11 cellular contexts compared by ENCODE assay signal in genomic region chr17:82440991-82441627, GRCh38. TPM values are rescaled to one million over a fixed set of nuclear protein-coding genes. Genes with fewer than 3 reads are reported as not detected.
DNase-seq lines count a peak whose midpoint lies in the region; ATAC-seq and TF ChIP-seq lines count a peak whose summit lies in the region.
"Had no signal": no experiment of that assay in that cellular context is flagged by ENCODE, and none has a peak within 500 bp of the region (broad histone marks: within the 10 kb centered on the region; RNA-seq: fewer than 3 reads in every experiment).

No MANE protein-coding gene starts in this region.

- ATAC-seq in HG03571 (IDR thresholded peaks at IDR 0.05; ENCODE audit: unreplicated experiment) (no peak), GM18861 (IDR thresholded peaks at IDR 0.05; ENCODE audit: unreplicated experiment) (no peak)

- H3K4me1 Mint-ChIP-seq in activated T-cell treated with anti-CD3 and anti-CD28 coated beads, Interleukin-2, amount 50 U/mL, for 24 hours (ENCODE audit: low read depth) = peaks cover 5% of the 10 kb centered on the region

- H3K27me3 Mint-ChIP-seq in activated T-cell treated with anti-CD3 and anti-CD28 coated beads, Interleukin-2, amount 50 U/mL, for 24 hours = no peaks in the 10 kb centered on the region
- H3K27me3 Mint-ChIP-seq: CD4-positive, CD25-positive, alpha-beta regulatory T cell had no signal

- TF ChIP-seq POLR2A in testis (IDR thresholded peaks at IDR 0.05) = no peak

- H3K79me1 ChIP-seq in mesendoderm (ENCODE audit: low read length) = no peaks in the 10 kb centered on the region

- no peak overlapping the region for H3K4me2 ChIP-seq in mesendoderm (ENCODE audit: low read length)

- intact Hi-C loops in head of caudate nucleus (cut with DNase I) (no loop called here), testis (cut with DNase I; ENCODE audit: low total_unique reads) (no loop called here)

- H3K27ac Mint-ChIP-seq in activated T-cell treated with anti-CD3 and anti-CD28 coated beads, Interleukin-2, amount 50 U/mL, for 24 hours = peak overlapping the region; percentile 71
- H3K27ac Mint-ChIP-seq: activated T-helper 2 cell treated with anti-CD3 and anti-CD28 coated beads, Interferon-gamma antibody, Interleukin-2, Interleukin-4, amounts not matched to agents 10 μg/mL and 5 μg/mL and 100 μg/mL, durations not matched to agents 14 hours and 24 hours and 36 hours had no signal

- H3K4ac ChIP-seq in mesendoderm (ENCODE audit: low read depth, low read length) = no peak overlapping the region

- H3K9me3 ChIP-seq in testis = no peaks in the 10 kb centered on the region
- H3K9me3 ChIP-seq: ovary had no signal

- H3K23ac ChIP-seq in mesendoderm (ENCODE audit: low read length) = no peak overlapping the region

- H3K36me3 ChIP-seq in testis (ENCODE audit: low read depth, missing control alignments) (no peaks in the 10 kb centered on the region), mesendoderm (ENCODE audit: control insufficient read depth, insufficient read depth, low read length) (no peaks in the 10 kb centered on the region)
- H3K36me3 ChIP-seq: ovary had no signal

- no peak overlapping the region for H2BK15ac ChIP-seq in mesendoderm (replicated peaks; ENCODE audit: low read depth)

- H4K8ac ChIP-seq in mesendoderm (ENCODE audit: low read depth, low read length) = no peak overlapping the region

- H3K9me3 Mint-ChIP-seq in activated T-cell treated with anti-CD3 and anti-CD28 coated beads, Interleukin-2, amount 50 U/mL, for 24 hours = no peaks in the 10 kb centered on the region
- H3K9me3 Mint-ChIP-seq: activated T-helper 2 cell treated with anti-CD3 and anti-CD28 coated beads, Interferon-gamma antibody, Interleukin-2, Interleukin-4, amounts not matched to agents 10 μg/mL and 5 μg/mL and 100 μg/mL, durations not matched to agents 14 hours and 24 hours and 36 hours; CD4-positive, CD25-positive, alpha-beta regulatory T cell had no signal

- TF ChIP-seq CTCF in testis (IDR thresholded peaks at IDR 0.05) = no peak

- no peaks in the 10 kb centered on the region for H3K27me3 ChIP-seq in testis
- no peaks in the 10 kb centered on the region for H3K27me3 ChIP-seq in mesendoderm (ENCODE audit: insufficient read depth, low read length, poor library complexity)
- H3K27me3 ChIP-seq: ovary had no signal

- H3K56ac ChIP-seq in mesendoderm (ENCODE audit: low read length) = no peak overlapping the region

- H3K18ac ChIP-seq in mesendoderm (ENCODE audit: low read length) = no peak overlapping the region

- no peak overlapping the region for H2BK5ac ChIP-seq in mesendoderm (ENCODE audit: low read length)

- H3K9ac ChIP-seq in mesendoderm (ENCODE audit: low read length) = no peak overlapping the region

- no peak overlapping the region for H4K5ac ChIP-seq in mesendoderm (ENCODE audit: low read length)

- H3K4me1 ChIP-seq in testis (peaks cover 36% of the 10 kb centered on the region), mesendoderm (ENCODE audit: control insufficient read depth, low read depth, low read length) (no peaks in the 10 kb centered on the region)

- peaks cover 60% of the 10 kb centered on the region for H3K36me3 Mint-ChIP-seq in activated T-cell treated with anti-CD3 and anti-CD28 coated beads, Interleukin-2, amount 50 U/mL, for 24 hours (ENCODE audit: low read depth)
- H3K36me3 Mint-ChIP-seq: CD4-positive, CD25-positive, alpha-beta regulatory T cell had no signal

- H2AK5ac ChIP-seq in mesendoderm (ENCODE audit: low read length) = no peak overlapping the region

- DNase-seq in activated T-cell treated with anti-CD3 and anti-CD28 coated beads, Interleukin-2, amount 50 U/mL, for 24 hours = peak; percentile 32
- no peak for DNase-seq in activated T-cell treated with anti-CD3 and anti-CD28 coated beads, Interleukin-2, amount 50 U/mL, for 1 hour
- DNase-seq in NCI-H2171 (lab: John Stamatoyannopoulos, UW) = peak; percentile 92
- peak in 28 of 42 donors; percentile 21 to 86 (median 62) for DNase-seq in head of caudate nucleus
- no peak for DNase-seq in testis
- no peak for DNase-seq in mesendoderm
- DNase-seq: CD4-positive, CD25-positive, alpha-beta regulatory T cell had no signal

- H3K4me3 Mint-ChIP-seq in activated T-cell treated with anti-CD3 and anti-CD28 coated beads, Interleukin-2, amount 50 U/mL, for 24 hours = no peak overlapping the region

- H3K79me2 ChIP-seq in mesendoderm (ENCODE audit: control insufficient read depth, insufficient read depth, low read length) = no peaks in the 10 kb centered on the region

- peak overlapping the region; percentile 0 to 59 for H3K27ac ChIP-seq in testis
- no peak overlapping the region for H3K27ac ChIP-seq in mesendoderm (ENCODE audit: low read depth, low read length)
- H3K27ac ChIP-seq: ovary had no signal

- H2BK120ac ChIP-seq in mesendoderm (ENCODE audit: low read depth, low read length) = no peak overlapping the region

- WGBS in testis, 2 donors = 60% methylated on average over 13 to 17 of the region's 17 CpGs
- WGBS in mesendoderm (ENCODE audit: extremely low coverage, insufficient coverage, low lambda C conversion rate) = no CpG with 5 or more reads among the region's 17 CpGs

- H3K4me3 ChIP-seq in testis (no peak overlapping the region), mesendoderm (ENCODE audit: low read length) (no peak overlapping the region)
- H3K4me3 ChIP-seq: ovary had no signal

RNA-seq across cellular contexts. Expression of gene CYBC1, which starts 9.4 kb away (rescaled TPM):
- 10 to 100 TPM; 61.1 to 88.2 TPM for total RNA-seq in testis
- 46.3 TPM for polyA plus RNA-seq in testis (ENCODE audit: insufficient read depth, low read depth, low replicate concordance)
- 24.9 TPM for polyA plus RNA-seq in mesendoderm (2013, experiment 1 of 2)
- 27.0 TPM for polyA plus RNA-seq in mesendoderm (2013, experiment 2 of 2)

RNA-seq across cellular contexts. Expression of gene NARF, which starts 17.4 kb away (rescaled TPM):
- 100 to 1,000 TPM; 115 to 130 TPM for total RNA-seq in testis
- polyA plus RNA-seq in testis (ENCODE audit: insufficient read depth, low read depth, low replicate concordance) = 161 TPM
- 62.8 TPM for polyA plus RNA-seq in mesendoderm (2013, experiment 1 of 2)
- 63.4 TPM for polyA plus RNA-seq in mesendoderm (2013, experiment 2 of 2)

RNA-seq across cellular contexts. Expression of gene OGFOD3, which starts 22.7 kb away (rescaled TPM):
- 10 to 100 TPM; 28.9 to 37.4 TPM for total RNA-seq in testis
- polyA plus RNA-seq in testis (ENCODE audit: insufficient read depth, low read depth, low replicate concordance) = 19.6 TPM
- polyA plus RNA-seq in mesendoderm (2013, experiment 1 of 2) = 11.8 TPM
- 11.8 TPM for polyA plus RNA-seq in mesendoderm (2013, experiment 2 of 2)

RNA-seq across cellular contexts. Expression of gene HEXD, which starts 23.0 kb away (rescaled TPM):
- total RNA-seq in testis = 10 to 100 TPM; 90.9 to 95.3 TPM
- 24.4 TPM for polyA plus RNA-seq in testis (ENCODE audit: insufficient read depth, low read depth, low replicate concordance)
- polyA plus RNA-seq in mesendoderm (2013, experiment 1 of 2) = 7.0 TPM
- polyA plus RNA-seq in mesendoderm (2013, experiment 2 of 2) = 6.5 TPM

Comparison
In these comparisons a context has a peak if more than half of its experiments do, and no peak if none do; other contexts are left out.
1. DNase-seq: peak in activated T-cell treated with anti-CD3 and anti-CD28 coated beads, Interleukin-2, amount 50 U/mL, for 24 hours (single experiment), NCI-H2171 (single experiment) and head of caudate nucleus (28 of 42); none in activated T-cell treated with anti-CD3 and anti-CD28 coated beads, Interleukin-2, amount 50 U/mL, for 1 hour (single experiment), testis (single experiment) and mesendoderm (single experiment).